34 cellular contexts compared by ENCODE assay signal in genomic region chr6:52820198-52820597, GRCh38. TPM values are rescaled to one million over a fixed set of nuclear protein-coding genes. Genes with fewer than 3 reads are reported as not detected.
DNase-seq lines count a peak whose midpoint lies in the region; ATAC-seq and TF ChIP-seq lines count a peak whose summit lies in the region.
"Had no signal": no experiment of that assay in that cellular context is flagged by ENCODE, and none has a peak within 500 bp of the region (broad histone marks: within the 10 kb centered on the region; RNA-seq: fewer than 3 reads in every experiment).

No MANE protein-coding gene starts in this region.

- POLR2A ChIA-PET in AG04449 (lab: Yijun Ruan, JAX), result no interaction called here

- TF ChIP-seq CTCF in AG04449 (IDR thresholded peaks at IDR 0.05; ENCODE audit: insufficient read depth, low read length, missing control alignments), result no peak
- no peak for TF ChIP-seq CTCF in HFFc6 (IDR thresholded peaks at IDR 0.05)
- TF ChIP-seq CTCF in choroid plexus epithelial cell (conservative IDR thresholded peaks at IDR 0.05; ENCODE audit: low read depth, low read length), result no peak
- no peak for TF ChIP-seq CTCF in foreskin fibroblast (IDR thresholded peaks at IDR 0.05; ENCODE audit: low read depth, low read length)

- ATAC-seq in stimulated activated naive B cell treated with anti-CD40 and anti-IgM and Interleukin-4, amounts not matched to agents 10 μg/mL and 1 μg/mL and 100 μg/mL, for 72 hours (replicated peaks), result no peak
- ATAC-seq: activated CD4-positive, CD25-positive, alpha-beta regulatory T cell treated with anti-CD3 and anti-CD28 coated beads, Interleukin-2, amount 50 U/mL, for 24 hours; gastrocnemius medialis; left colon; right cardiac atrium; T-cell had no signal

- peaks cover 5% of the 10 kb centered on the region for H3K27me3 Mint-ChIP-seq in HFFc6 (ENCODE audit: insufficient read depth)
- H3K27me3 Mint-ChIP-seq in stimulated activated naive B cell treated with anti-CD40 and anti-IgM and Interleukin-4, amounts not matched to agents 10 μg/mL and 1 μg/mL and 100 μg/mL, for 72 hours, result peaks cover 4 to 16% of the 10 kb centered on the region in 2 donors
- H3K27me3 Mint-ChIP-seq: activated CD4-positive, alpha-beta memory T cell treated with anti-CD3 and anti-CD28 coated beads for 36 hours had no signal

- H3K36me3 Mint-ChIP-seq in HFFc6 (ENCODE audit: low read depth), result peaks cover 5% of the 10 kb centered on the region
- peaks cover 3 to 4% of the 10 kb centered on the region in 2 donors for H3K36me3 Mint-ChIP-seq in stimulated activated naive B cell treated with anti-CD40 and anti-IgM and Interleukin-4, amounts not matched to agents 10 μg/mL and 1 μg/mL and 100 μg/mL, for 72 hours
- H3K36me3 Mint-ChIP-seq: activated CD4-positive, alpha-beta memory T cell treated with anti-CD3 and anti-CD28 coated beads for 36 hours; memory B cell had no signal

- CTCF ChIA-PET in AG04449 (lab: Yijun Ruan, JAX), result interaction anchor here (0.9 to 1.8 kb wide), 4 partner anchors 10 to 174 kb away, joined by 3 to 5 read pairs (median 4); no protein-coding TSS in a partner anchor

- H3K9me3 Mint-ChIP-seq in HFFc6, result peaks cover 12% of the 10 kb centered on the region; the same call in 1 of the 2 replicates
- H3K9me3 Mint-ChIP-seq in stimulated activated naive B cell treated with anti-CD40 and anti-IgM and Interleukin-4, amounts not matched to agents 10 μg/mL and 1 μg/mL and 100 μg/mL, for 72 hours, result peaks cover 9 to 19% of the 10 kb centered on the region in 2 donors
- H3K9me3 Mint-ChIP-seq: activated T-helper 2 cell treated with anti-CD3 and anti-CD28 coated beads, Interferon-gamma antibody, Interleukin-2, Interleukin-4, amounts not matched to agents 10 μg/mL and 5 μg/mL and 100 μg/mL, durations not matched to agents 14 hours and 24 hours and 36 hours had no signal

- H3K4me1 Mint-ChIP-seq in HFFc6 (ENCODE audit: low read depth), result peaks cover 23% of the 10 kb centered on the region
- peaks cover 0 to 5% of the 10 kb centered on the region in 2 donors for H3K4me1 Mint-ChIP-seq in stimulated activated naive B cell treated with anti-CD40 and anti-IgM and Interleukin-4, amounts not matched to agents 10 μg/mL and 1 μg/mL and 100 μg/mL, for 72 hours
- H3K4me1 Mint-ChIP-seq: activated naive CD4-positive, alpha-beta T cell treated with anti-CD3 and anti-CD28 coated beads, Interleukin-2, amount 50 U/mL, for 24 hours; memory B cell; T-cell had no signal

- H3K4me3 ChIP-seq in AG04449 (ENCODE audit: low read depth, low read length), result no peak overlapping the region
- no peak overlapping the region for H3K4me3 ChIP-seq in choroid plexus epithelial cell (ENCODE audit: low read depth, low read length)
- H3K4me3 ChIP-seq in foreskin fibroblast (ENCODE audit: low read depth in 1 of 2, low read length in 2 of 2), result no peak overlapping the region
- H3K4me3 ChIP-seq: gastrocnemius medialis, testis had no signal

- DNase-seq in AG04449 (ENCODE audit: low read depth, low spot score), result peak; percentile 23
- DNase-seq in HFFc6, result peak; percentile 51
- DNase-seq in choroid plexus epithelial cell (ENCODE audit: low read depth), result peak; percentile 41
- peak; percentile 10 to 60 for DNase-seq in foreskin fibroblast
- no peak for DNase-seq in OCI-M1 (lab: John Stamatoyannopoulos, UW)
- no peak for DNase-seq in stimulated activated naive B cell treated with anti-CD40 and anti-IgM and Interleukin-4, amounts not matched to agents 10 μg/mL and 1 μg/mL and 100 μg/mL, for 72 hours
- no peak for DNase-seq in stimulated activated CD4-positive, alpha-beta T cell treated with anti-CD3 and anti-CD28 coated beads, Interleukin-4, amount 100 ng/mL, for 4 hours
- no peak for DNase-seq in SIG-M5 (lab: John Stamatoyannopoulos, UW)
- DNase-seq: 8988T; activated CD4-positive, alpha-beta memory T cell treated with anti-CD3 and anti-CD28 coated beads for 36 hours; aorta; central memory CD4-positive, alpha-beta T cell; COR-L47; DMS79 treated with DMSO at 0.1 percent for 48 hours; gastrocnemius medialis; hippocampal formation; KBM-7; left colon; MM.1S; NCI-H1417 treated with DMSO at 0.1 percent for 48 hours; NCI-H446; NCI-H774; right cardiac atrium; stimulated activated naive CD4-positive, alpha-beta T cell; T-cell; testis had no signal

- peak overlapping the region; percentile 15; the same call in 1 of the 2 replicates for H3K27ac Mint-ChIP-seq in HFFc6
- no peak overlapping the region for H3K27ac Mint-ChIP-seq in stimulated activated naive B cell treated with anti-CD40 and anti-IgM and Interleukin-4, amounts not matched to agents 10 μg/mL and 1 μg/mL and 100 μg/mL, for 72 hours
- H3K27ac Mint-ChIP-seq: activated CD4-positive, alpha-beta memory T cell treated with anti-CD3 and anti-CD28 coated beads for 36 hours; activated naive CD4-positive, alpha-beta T cell treated with anti-CD3 and anti-CD28 coated beads, Interleukin-2, amount 50 U/mL, for 24 hours; activated T-helper 2 cell treated with anti-CD3 and anti-CD28 coated beads, Interferon-gamma antibody, Interleukin-2, Interleukin-4, amounts not matched to agents 10 μg/mL and 5 μg/mL and 100 μg/mL, durations not matched to agents 14 hours and 24 hours and 36 hours; memory B cell; T-cell had no signal

- H3K4me3 Mint-ChIP-seq in HFFc6, result no peak overlapping the region; the same call in 1 of the 2 replicates
- no peak overlapping the region for H3K4me3 Mint-ChIP-seq in stimulated activated naive B cell treated with anti-CD40 and anti-IgM and Interleukin-4, amounts not matched to agents 10 μg/mL and 1 μg/mL and 100 μg/mL, for 72 hours
- H3K4me3 Mint-ChIP-seq: activated CD4-positive, alpha-beta memory T cell treated with anti-CD3 and anti-CD28 coated beads for 36 hours; activated naive CD4-positive, alpha-beta T cell treated with anti-CD3 and anti-CD28 coated beads, Interleukin-2, amount 50 U/mL, for 24 hours; memory B cell; T-cell had no signal

RNA-seq across cellular contexts. Expression of gene GSTA1, which starts 16.6 kb away (rescaled TPM):
- under 1 TPM in 3 of 6 experiments, not detected in 3; 0.23 to 0.47 (median 0.28) TPM for total RNA-seq in HFFc6 (2021; fragmentation: NEBNext Ultra II Directional; extraction: Animal tissue kit (Norgen Biotek cat#: 25700))
- total RNA-seq: activated CD4-positive, alpha-beta memory T cell treated with anti-CD3 and anti-CD28 coated beads for 36 hours; activated T-helper 2 cell treated with anti-CD3 and anti-CD28 coated beads, Interferon-gamma antibody, Interleukin-2, Interleukin-4, amounts not matched to agents 10 μg/mL and 5 μg/mL and 100 μg/mL, durations not matched to agents 14 hours and 24 hours and 36 hours; endothelial cell of umbilical vein; HT1080; right cardiac atrium; SK-MEL-5 had no signal

RNA-seq across cellular contexts. Expression of gene GSTA5, which starts 20.4 kb away (rescaled TPM):
- not detected for total RNA-seq in HFFc6 (2021; fragmentation: NEBNext Ultra II Directional; extraction: Animal tissue kit (Norgen Biotek cat#: 25700))
- total RNA-seq: activated CD4-positive, alpha-beta memory T cell treated with anti-CD3 and anti-CD28 coated beads for 36 hours; activated T-helper 2 cell treated with anti-CD3 and anti-CD28 coated beads, Interferon-gamma antibody, Interleukin-2, Interleukin-4, amounts not matched to agents 10 μg/mL and 5 μg/mL and 100 μg/mL, durations not matched to agents 14 hours and 24 hours and 36 hours; aorta; endothelial cell of umbilical vein; gastrocnemius medialis; HT1080; left colon; right cardiac atrium; RPMI7951; SK-MEL-5; T-cell; testis had no signal

RNA-seq across cellular contexts. Expression of gene GSTA2, which starts 56.9 kb away (rescaled TPM):
- total RNA-seq in HFFc6 (2021; fragmentation: NEBNext Ultra II Directional; extraction: Animal tissue kit (Norgen Biotek cat#: 25700)), result not detected
- total RNA-seq: activated CD4-positive, alpha-beta memory T cell treated with anti-CD3 and anti-CD28 coated beads for 36 hours; activated T-helper 2 cell treated with anti-CD3 and anti-CD28 coated beads, Interferon-gamma antibody, Interleukin-2, Interleukin-4, amounts not matched to agents 10 μg/mL and 5 μg/mL and 100 μg/mL, durations not matched to agents 14 hours and 24 hours and 36 hours; aorta; endothelial cell of umbilical vein; gastrocnemius medialis; HT1080; left colon; right cardiac atrium; RPMI7951; T-cell had no signal

Comparison
In these comparisons a context has a peak if more than half of its experiments do, and no peak if none do; other contexts are left out.
1. DNase-seq: peak in AG04449 (single experiment), HFFc6 (single experiment), choroid plexus epithelial cell (single experiment) and foreskin fibroblast (2 of 2); none in OCI-M1 (single experiment), stimulated activated naive B cell treated with anti-CD40 and anti-IgM and Interleukin-4, amounts not matched to agents 10 μg/mL and 1 μg/mL and 100 μg/mL, for 72 hours (single experiment), stimulated activated CD4-positive, alpha-beta T cell treated with anti-CD3 and anti-CD28 coated beads, Interleukin-4, amount 100 ng/mL, for 4 hours (0 of 2) and SIG-M5 (single experiment).